ENCODE assay signal across 8 cellular contexts in the genomic region with DNA sequence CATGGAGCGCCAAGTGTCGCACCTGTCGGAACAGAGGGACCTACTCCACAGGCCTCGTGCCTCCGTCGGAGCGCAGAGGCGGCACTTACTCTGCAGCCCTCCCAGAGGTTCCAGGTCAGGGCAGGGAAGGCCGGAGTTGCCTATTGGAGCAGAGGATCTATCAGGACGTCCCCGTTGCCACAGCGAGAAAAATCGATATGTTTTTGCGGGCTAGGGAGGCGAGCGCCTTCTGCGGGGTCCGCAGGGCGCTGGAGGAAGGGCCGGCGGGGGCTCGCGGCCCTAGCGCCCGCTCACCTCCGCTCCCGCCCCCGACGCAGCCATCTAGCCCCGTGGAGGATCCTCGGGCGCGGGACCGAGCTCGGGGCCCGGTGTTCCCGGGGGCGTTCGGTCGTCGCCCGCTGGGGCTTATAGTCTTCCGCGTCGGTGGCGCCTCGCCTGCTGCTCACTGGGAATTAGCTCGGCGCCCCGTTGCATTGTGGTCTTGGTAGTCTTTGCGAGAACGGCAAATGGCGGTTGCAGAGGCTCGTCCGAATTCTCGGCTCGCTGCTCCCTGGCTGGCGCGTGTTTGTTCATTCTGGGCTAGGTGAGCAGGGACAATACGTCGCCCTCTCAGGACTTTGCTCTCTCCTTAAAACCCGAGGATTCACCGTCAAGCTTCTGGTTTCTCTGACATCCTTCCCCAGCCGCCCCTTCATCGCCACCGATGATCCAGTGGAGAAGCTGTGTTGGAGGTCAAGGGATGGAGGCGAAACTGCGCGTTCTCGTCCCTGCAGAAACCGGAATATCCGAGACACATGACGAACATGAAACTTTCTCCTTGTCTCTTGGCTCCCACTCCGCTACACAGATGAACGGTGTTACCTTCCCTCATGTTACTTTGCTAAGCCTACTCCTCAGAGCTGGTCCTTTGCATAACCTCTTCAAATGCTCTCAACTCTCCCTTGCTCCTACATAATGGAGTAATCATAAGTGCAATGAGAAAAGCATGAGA. TPM values are rescaled to one million over a fixed set of nuclear protein-coding genes. Genes with fewer than 3 reads are reported as not detected.
DNase-seq lines count a peak whose midpoint lies in the region; ATAC-seq and TF ChIP-seq lines count a peak whose summit lies in the region.

Gene JTB (minus strand): TSS at position 425 of the 991 bp plus-strand sequence. CDS start 422 bp downstream, at position 3.

- peaks cover 24% of the 10 kb centered on the region for H3K79me2 ChIP-seq in PC-9 (ENCODE audit: low read depth)

- H4K20me1 ChIP-seq in PC-9 (ENCODE audit: insufficient read depth), result no peaks in the 10 kb centered on the region

- H3K4me1 Mint-ChIP-seq in CD8-positive, alpha-beta T cell (ENCODE audit: low read depth), result peaks cover 35% of the 10 kb centered on the region
- H3K4me1 Mint-ChIP-seq in IgD-negative memory B cell, result peaks cover 14 to 34% (median 27%) of the 10 kb centered on the region in 3 donors

- H3K4me3 Mint-ChIP-seq in CD8-positive, alpha-beta T cell, result peak within 1 kb of the TSS; percentile 97
- peak within 1 kb of the TSS; percentile 95 to 99 (median 99) for H3K4me3 Mint-ChIP-seq in IgD-negative memory B cell

- H3K27me3 ChIP-seq in CD8-positive, alpha-beta T cell (ENCODE audit: insufficient read depth, low read length), result no peaks in the 10 kb centered on the region
- H3K27me3 ChIP-seq in PC-9 (ENCODE audit: insufficient read depth, low read depth), result no peaks in the 10 kb centered on the region

- no peaks in the 10 kb centered on the region for H3K9me3 Mint-ChIP-seq in CD8-positive, alpha-beta T cell
- H3K9me3 Mint-ChIP-seq in IgD-negative memory B cell, result no peaks in the 10 kb centered on the region

- DNase-seq in CD8-positive, alpha-beta T cell, result peak; percentile 62 to 87 (median 84)
- DNase-seq in PC-9, result peak; percentile 68 to 73
- peak; percentile 82 for DNase-seq in activated T-cell treated with anti-CD3 and anti-CD28 coated beads for 48 hours (ENCODE audit: low read depth)
- DNase-seq in epithelial cell of proximal tubule (ENCODE audit: low read depth), result no peak
- DNase-seq in mucosa of gallbladder (ENCODE audit: low spot score), result peak; percentile 90
- peak; percentile 59 to 73 for DNase-seq in stimulated activated CD8-positive, alpha-beta memory T cell treated with anti-CD3 and anti-CD28 coated beads, Interleukin-7, amount 100 ng/mL, for 1 hour (ENCODE audit: low read depth in 2 of 2)

- intact Hi-C loops in CD8-positive, alpha-beta T cell (cut with DNase I, micrococcal nuclease), result loop anchor here (1.0 to 5.0 kb wide), 7 partner anchors 9 to 245 kb away; partner anchors contain the start of genes CREB3L4 (in 2 of the 2), CRTC2 (in 2 of the 2), RPS27 (in 2 of the 2) and DENND4B (in 1 of the 2)
- intact Hi-C loops in PC-9 (cut with micrococcal nuclease; ENCODE audit: unreplicated experiment), result loop anchor here (2.0 kb wide), 1 partner anchor 157 kb away; no protein-coding TSS in a partner anchor

- H3K27me3 Mint-ChIP-seq in CD8-positive, alpha-beta T cell (ENCODE audit: low read depth), result no peaks in the 10 kb centered on the region
- no peaks in the 10 kb centered on the region for H3K27me3 Mint-ChIP-seq in IgD-negative memory B cell

- TF ChIP-seq CTCF in CD8-positive, alpha-beta T cell (IDR thresholded peaks at IDR 0.05), result no peak
- TF ChIP-seq CTCF in PC-9 (conservative IDR thresholded peaks at IDR 0.05), result no peak
- no peak for TF ChIP-seq CTCF in epithelial cell of proximal tubule (conservative IDR thresholded peaks at IDR 0.05; ENCODE audit: low read depth, low read length)

- no peaks in the 10 kb centered on the region for H3K9me2 ChIP-seq in PC-9 (ENCODE audit: insufficient read depth)

- peaks cover 35% of the 10 kb centered on the region for H3F3A ChIP-seq in PC-9 (ENCODE audit: insufficient read depth, low read depth)

- H3K4me2 ChIP-seq in PC-9, result peak within 1 kb of the TSS; percentile 75

- peak within 1 kb of the TSS; percentile 92 for H2AFZ ChIP-seq in PC-9

- peaks cover 16% of the 10 kb centered on the region for H3K36me3 ChIP-seq in CD8-positive, alpha-beta T cell (ENCODE audit: insufficient read depth, low read length)
- H3K36me3 ChIP-seq in PC-9 (ENCODE audit: low read depth), result 0 out of 2 replicates have a peak, but pooled peaks cover 19% of the 10 kb centered on the region

- H3K4me1 ChIP-seq in CD8-positive, alpha-beta T cell (ENCODE audit: insufficient read depth, low read length), result peaks cover 20% of the 10 kb centered on the region
- peaks cover 15% of the 10 kb centered on the region; the same call in 1 of the 2 replicates for H3K4me1 ChIP-seq in PC-9 (replicated peaks; ENCODE audit: insufficient read depth)

- CTCF ChIA-PET in CD8-positive, alpha-beta T cell (lab: Charles Lee), result interaction anchor here (0.8 to 5.3 kb wide), 7 partner anchors 9 to 201 kb away, joined by 3 to 57 read pairs (median 5); partner anchors contain the start of genes CREB3L4 and RAB13
- CTCF ChIA-PET in PC-9 (lab: Charles Lee), result interaction anchor here (0.7 to 1.3 kb wide), 3 partner anchors 10 to 204 kb away, joined by 4 to 6 read pairs (median 4); partner anchors contain the start of gene CREB3L4

- peak within 1 kb of the TSS; percentile 96 for H3K27ac Mint-ChIP-seq in CD8-positive, alpha-beta T cell
- H3K27ac Mint-ChIP-seq in IgD-negative memory B cell, result peak within 1 kb of the TSS; percentile 83 to 95 (median 94)

- peak within 1 kb of the TSS; percentile 74 for H3K27ac ChIP-seq in CD8-positive, alpha-beta T cell (ENCODE audit: low read depth, low read length)
- H3K27ac ChIP-seq in PC-9, result peak within 1 kb of the TSS; percentile 58

- H3K9me3 ChIP-seq in CD8-positive, alpha-beta T cell (ENCODE audit: low read length), result no peaks in the 10 kb centered on the region
- H3K9me3 ChIP-seq in PC-9 (ENCODE audit: insufficient read depth, low read depth), result no peaks in the 10 kb centered on the region

- peak; percentile 95 for ATAC-seq in CD8-positive, alpha-beta T cell
- ATAC-seq in GM21381 (IDR thresholded peaks at IDR 0.05; ENCODE audit: unreplicated experiment), result peak; percentile 84

- POLR2A ChIA-PET in CD8-positive, alpha-beta T cell (lab: Charles Lee), result interaction anchor here (0.5 to 4.6 kb wide), 22 partner anchors 9 to 306 kb away, joined by 3 to 56 read pairs (median 5); partner anchors contain the start of genes CREB3L4, CRTC2, DENND4B and GATAD2B
- POLR2A ChIA-PET in PC-9 (lab: Charles Lee; ENCODE audit: unreplicated experiment), result interaction anchor here (0.5 to 1.1 kb wide), 9 partner anchors 10 to 442 kb away, joined by 3 to 13 read pairs (median 4); partner anchors contain the start of genes CREB3L4 and SLC39A1

- peak within 1 kb of the TSS; percentile 92 for H3K4me3 ChIP-seq in CD8-positive, alpha-beta T cell (ENCODE audit: low read depth, low read length)
- H3K4me3 ChIP-seq in PC-9 (peak within 1 kb of the TSS; percentile 91), epithelial cell of proximal tubule (ENCODE audit: low read depth, low read length) (peak within 1 kb of the TSS; percentile 85)

- TSS peak; percentile 32 for BruUV-seq in PC-9 (replicated peaks; lab: Mats Ljungman, UMichigan)

- peaks cover 44% of the 10 kb centered on the region for H3K36me3 Mint-ChIP-seq in CD8-positive, alpha-beta T cell
- H3K36me3 Mint-ChIP-seq in IgD-negative memory B cell, result peaks cover 7% of the 10 kb centered on the region

RNA-seq across cellular contexts. Expression of gene JTB, which starts in this region (rescaled TPM):
- 10 to 100 TPM; 90.4 to 91.1 TPM for total RNA-seq in CD8-positive, alpha-beta T cell
- 344 TPM for polyA plus RNA-seq in IgD-negative memory B cell
- 106 and 108 TPM in 2 replicates for total RNA-seq in PC-9 (2021)
- 170 and 314 TPM in 2 replicates for total RNA-seq in epithelial cell of proximal tubule
- total RNA-seq in mucosa of gallbladder, result 144 TPM
